ENCODE assay signal across 1 cellular context in genomic region chr18:48676756-48677368, GRCh38.
TF ChIP-seq lines count a peak whose summit lies in the region.

No MANE protein-coding gene starts in this region.

TF ChIP-seq in HEK293, 187 proteins besides CTCF, POLR2A, EP300 and RAD21 (continued from another document):
- TF ChIP-seq ZBTB10 (tag by site-specific recombination; IDR thresholded peaks at IDR 0.05) (0 out of 2 replicates have a peak, but pooled peaks have one; percentile 41), IKZF3 (tag by site-specific recombination; IDR thresholded peaks at IDR 0.05) (no peak), ZNF654 (tag by site-specific recombination; IDR thresholded peaks at IDR 0.05; ENCODE audit: low read depth) (peak; percentile 90), ZNF248 (tag by site-specific recombination; IDR thresholded peaks at IDR 0.05) (no peak), ZNF2 (tag by site-specific recombination; IDR thresholded peaks at IDR 0.05) (peak; percentile 74), ZNF660 (tag by site-specific recombination; IDR thresholded peaks at IDR 0.05) (no peak; the same call in 1 of the 2 replicates), GLIS1 (tag by site-specific recombination; IDR thresholded peaks at IDR 0.05) (peak; percentile 96), ZNF138 (tag by site-specific recombination; IDR thresholded peaks at IDR 0.05; ENCODE audit: borderline replicate concordance) (no peak), ZNF366 (tag by site-specific recombination; conservative IDR thresholded peaks at IDR 0.05) (0 out of 2 replicates have a peak, but pooled peaks have one; percentile 17), ZNF423 (tag by site-specific recombination; IDR thresholded peaks at IDR 0.05) (no peak), YY1 (tag by site-specific recombination; IDR thresholded peaks at IDR 0.05) (peak; percentile 52; the same call in 1 of the 2 replicates), ZNF146 (tag by site-specific recombination; IDR thresholded peaks at IDR 0.05) (no peak), ZSCAN30 (tag by site-specific recombination; IDR thresholded peaks at IDR 0.05) (peak; percentile 64; the same call in 1 of the 2 replicates), ZNF341 (tag by site-specific recombination; IDR thresholded peaks at IDR 0.05; ENCODE audit: low read depth) (no peak)
